In the genomic region with DNA sequence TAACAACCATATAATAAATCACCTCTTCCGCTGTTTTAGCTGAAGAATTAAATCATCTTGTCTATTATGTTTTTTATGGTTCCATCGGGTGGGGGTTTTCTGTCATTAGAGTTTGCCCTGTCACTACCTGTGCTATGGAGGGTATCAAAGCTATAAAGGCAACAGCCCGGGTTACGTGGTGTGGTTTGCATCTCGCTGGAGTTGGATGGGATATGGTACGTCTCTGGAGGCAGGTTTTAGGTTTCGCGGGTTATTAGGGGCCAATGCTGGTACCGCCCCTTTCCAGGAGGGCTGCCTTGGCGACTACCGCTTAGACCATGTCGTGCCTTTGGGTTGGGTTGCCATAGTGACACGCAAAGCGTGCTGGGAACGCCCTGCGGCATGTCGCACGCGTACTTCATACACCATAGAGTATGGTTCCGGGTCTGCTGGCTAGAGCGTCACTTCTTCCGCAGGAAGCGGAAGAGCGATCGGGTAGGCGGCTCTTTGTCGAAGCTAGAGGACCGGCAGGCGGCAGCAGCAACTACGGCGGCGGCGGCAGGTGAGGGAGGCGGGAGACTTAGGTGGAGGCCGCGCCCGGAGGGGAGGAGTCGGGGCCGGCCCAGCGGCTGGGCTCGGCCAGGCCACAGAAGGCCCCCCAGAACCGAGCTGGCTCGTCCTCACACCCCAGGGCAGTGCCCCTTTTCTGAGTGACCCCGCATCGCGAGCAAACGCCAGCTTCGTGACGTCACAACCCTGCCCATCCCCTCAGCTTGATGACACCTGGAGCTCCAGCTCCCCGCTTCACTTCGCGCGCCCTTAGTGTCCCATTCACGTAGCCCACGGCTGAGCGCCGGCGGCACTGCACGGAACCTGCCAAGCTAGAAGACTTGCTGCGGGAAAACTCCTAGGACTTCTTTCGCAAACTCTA, we compare ENCODE assay signal across 1 cellular context.
TF ChIP-seq lines count a peak whose summit lies in the region.

ZC3H10 (plus strand) TSS at position 489 of the 910 bp plus-strand sequence. CDS start 2,297 bp downstream, outside the sequence.

TF ChIP-seq in GM23338, 12 proteins besides CTCF, POLR2A, EP300 and RAD21 (continued from another document):
- TF ChIP-seq, protein P1, sequence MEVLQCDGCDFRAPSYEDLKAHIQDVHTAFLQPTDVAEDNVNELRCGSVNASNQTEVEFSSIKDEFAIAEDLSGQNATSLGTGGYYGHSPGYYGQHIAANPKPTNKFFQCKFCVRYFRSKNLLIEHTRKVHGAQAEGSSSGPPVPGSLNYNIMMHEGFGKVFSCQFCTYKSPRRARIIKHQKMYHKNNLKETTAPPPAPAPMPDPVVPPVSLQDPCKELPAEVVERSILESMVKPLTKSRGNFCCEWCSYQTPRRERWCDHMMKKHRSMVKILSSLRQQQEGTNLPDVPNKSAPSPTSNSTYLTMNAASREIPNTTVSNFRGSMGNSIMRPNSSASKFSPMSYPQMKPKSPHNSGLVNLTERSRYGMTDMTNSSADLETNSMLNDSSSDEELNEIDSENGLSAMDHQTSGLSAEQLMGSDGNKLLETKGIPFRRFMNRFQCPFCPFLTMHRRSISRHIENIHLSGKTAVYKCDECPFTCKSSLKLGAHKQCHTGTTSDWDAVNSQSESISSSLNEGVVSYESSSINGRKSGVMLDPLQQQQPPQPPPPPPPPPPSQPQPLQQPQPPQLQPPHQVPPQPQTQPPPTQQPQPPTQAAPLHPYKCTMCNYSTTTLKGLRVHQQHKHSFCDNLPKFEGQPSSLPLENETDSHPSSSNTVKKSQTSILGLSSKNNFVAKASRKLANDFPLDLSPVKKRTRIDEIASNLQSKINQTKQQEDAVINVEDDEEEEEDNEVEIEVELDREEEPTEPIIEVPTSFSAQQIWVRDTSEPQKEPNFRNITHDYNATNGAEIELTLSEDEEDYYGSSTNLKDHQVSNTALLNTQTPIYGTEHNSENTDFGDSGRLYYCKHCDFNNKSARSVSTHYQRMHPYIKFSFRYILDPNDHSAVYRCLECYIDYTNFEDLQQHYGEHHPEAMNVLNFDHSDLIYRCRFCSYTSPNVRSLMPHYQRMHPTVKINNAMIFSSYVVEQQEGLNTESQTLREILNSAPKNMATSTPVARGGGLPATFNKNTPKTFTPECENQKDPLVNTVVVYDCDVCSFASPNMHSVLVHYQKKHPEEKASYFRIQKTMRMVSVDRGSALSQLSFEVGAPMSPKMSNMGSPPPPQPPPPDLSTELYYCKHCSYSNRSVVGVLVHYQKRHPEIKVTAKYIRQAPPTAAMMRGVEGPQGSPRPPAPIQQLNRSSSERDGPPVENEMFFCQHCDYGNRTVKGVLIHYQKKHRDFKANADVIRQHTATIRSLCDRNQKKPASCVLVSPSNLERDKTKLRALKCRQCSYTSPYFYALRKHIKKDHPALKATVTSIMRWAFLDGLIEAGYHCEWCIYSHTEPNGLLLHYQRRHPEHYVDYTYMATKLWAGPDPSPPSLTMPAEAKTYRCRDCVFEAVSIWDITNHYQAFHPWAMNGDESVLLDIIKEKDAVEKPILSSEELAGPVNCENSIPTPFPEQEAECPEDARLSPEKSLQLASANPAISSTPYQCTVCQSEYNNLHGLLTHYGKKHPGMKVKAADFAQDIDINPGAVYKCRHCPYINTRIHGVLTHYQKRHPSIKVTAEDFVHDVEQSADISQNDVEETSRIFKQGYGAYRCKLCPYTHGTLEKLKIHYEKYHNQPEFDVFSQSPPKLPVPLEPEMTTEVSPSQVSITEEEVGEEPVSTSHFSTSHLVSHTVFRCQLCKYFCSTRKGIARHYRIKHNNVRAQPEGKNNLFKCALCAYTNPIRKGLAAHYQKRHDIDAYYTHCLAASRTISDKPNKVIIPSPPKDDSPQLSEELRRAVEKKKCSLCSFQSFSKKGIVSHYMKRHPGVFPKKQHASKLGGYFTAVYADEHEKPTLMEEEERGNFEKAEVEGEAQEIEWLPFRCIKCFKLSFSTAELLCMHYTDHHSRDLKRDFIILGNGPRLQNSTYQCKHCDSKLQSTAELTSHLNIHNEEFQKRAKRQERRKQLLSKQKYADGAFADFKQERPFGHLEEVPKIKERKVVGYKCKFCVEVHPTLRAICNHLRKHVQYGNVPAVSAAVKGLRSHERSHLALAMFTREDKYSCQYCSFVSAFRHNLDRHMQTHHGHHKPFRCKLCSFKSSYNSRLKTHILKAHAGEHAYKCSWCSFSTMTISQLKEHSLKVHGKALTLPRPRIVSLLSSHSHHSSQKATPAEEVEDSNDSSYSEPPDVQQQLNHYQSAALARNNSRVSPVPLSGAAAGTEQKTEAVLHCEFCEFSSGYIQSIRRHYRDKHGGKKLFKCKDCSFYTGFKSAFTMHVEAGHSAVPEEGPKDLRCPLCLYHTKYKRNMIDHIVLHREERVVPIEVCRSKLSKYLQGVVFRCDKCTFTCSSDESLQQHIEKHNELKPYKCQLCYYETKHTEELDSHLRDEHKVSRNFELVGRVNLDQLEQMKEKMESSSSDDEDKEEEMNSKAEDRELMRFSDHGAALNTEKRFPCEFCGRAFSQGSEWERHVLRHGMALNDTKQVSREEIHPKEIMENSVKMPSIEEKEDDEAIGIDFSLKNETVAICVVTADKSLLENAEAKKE (CRISPR knock-in tag; IDR thresholded peaks at IDR 0.05) = no peak
- TF ChIP-seq CREB1 (CRISPR knock-in tag; IDR thresholded peaks at IDR 0.05; ENCODE audit: low read depth) (peak; percentile 97), EZH2 (IDR thresholded peaks at IDR 0.05; ENCODE audit: low read depth, unreplicated experiment) (no peak), STAT1 (IDR thresholded peaks at IDR 0.05; ENCODE audit: unreplicated experiment) (no peak), ZNF114 (CRISPR knock-in tag; IDR thresholded peaks at IDR 0.05) (no peak), REST (IDR thresholded peaks at IDR 0.05; ENCODE audit: unreplicated experiment) (no peak), JUNB (IDR thresholded peaks at IDR 0.05; ENCODE audit: unreplicated experiment) (no peak), ZNF331 (CRISPR knock-in tag; IDR thresholded peaks at IDR 0.05; ENCODE audit: low read depth) (no peak), EZH2phosphoT487 (IDR thresholded peaks at IDR 0.05; ENCODE audit: unreplicated experiment) (no peak), POLR2AphosphoS5 (IDR thresholded peaks at IDR 0.05; ENCODE audit: low read depth) (peak; percentile 100)
- TF ChIP-seq, protein P2, sequence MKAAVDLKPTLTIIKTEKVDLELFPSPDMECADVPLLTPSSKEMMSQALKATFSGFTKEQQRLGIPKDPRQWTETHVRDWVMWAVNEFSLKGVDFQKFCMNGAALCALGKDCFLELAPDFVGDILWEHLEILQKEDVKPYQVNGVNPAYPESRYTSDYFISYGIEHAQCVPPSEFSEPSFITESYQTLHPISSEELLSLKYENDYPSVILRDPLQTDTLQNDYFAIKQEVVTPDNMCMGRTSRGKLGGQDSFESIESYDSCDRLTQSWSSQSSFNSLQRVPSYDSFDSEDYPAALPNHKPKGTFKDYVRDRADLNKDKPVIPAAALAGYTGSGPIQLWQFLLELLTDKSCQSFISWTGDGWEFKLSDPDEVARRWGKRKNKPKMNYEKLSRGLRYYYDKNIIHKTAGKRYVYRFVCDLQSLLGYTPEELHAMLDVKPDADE (IDR thresholded peaks at IDR 0.05) = peak; percentile 98
TF ChIP-seq in GM23338: peak in this region for 4.
